ENCODE assay signal across 28 cellular contexts in the genomic region with DNA sequence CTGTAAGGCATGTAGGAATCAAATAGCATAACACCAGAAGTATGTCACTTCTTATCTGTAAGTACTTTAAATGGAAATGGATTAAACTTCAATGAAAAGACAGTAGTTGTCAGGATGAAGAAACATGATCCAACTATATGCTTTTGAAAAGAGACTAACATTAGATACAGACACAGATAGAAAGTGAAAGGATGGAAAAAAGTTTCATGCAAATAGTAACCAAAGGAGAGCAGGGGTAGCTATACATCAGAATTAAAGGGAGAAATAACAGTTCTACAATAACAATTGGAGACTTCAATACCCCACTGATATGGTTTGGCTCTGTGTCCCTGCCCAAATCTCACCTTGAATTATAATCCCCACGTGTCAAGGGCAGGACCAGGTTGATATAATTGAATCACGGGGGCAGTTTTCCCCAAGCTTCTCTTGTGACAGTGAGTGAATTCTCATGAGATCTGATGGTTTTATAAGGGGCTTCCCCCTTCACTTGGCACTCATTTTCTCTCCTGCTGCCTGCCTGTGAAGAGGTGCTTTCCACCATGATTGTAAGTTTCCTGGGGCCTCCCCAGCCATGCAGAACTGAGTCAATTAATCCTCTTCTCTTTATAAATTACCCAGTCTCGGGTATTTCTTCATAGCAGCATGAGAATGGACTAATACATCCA.
"Had no signal": no experiment of that assay in that cellular context is flagged by ENCODE, and none has a peak within 500 bp of the region (broad histone marks: within the 10 kb centered on the region; RNA-seq: fewer than 3 reads in every experiment).

No MANE protein-coding gene starts in this region.

- H3K4me1 Mint-ChIP-seq: activated CD4-positive, alpha-beta T cell treated with anti-CD3 and anti-CD28 coated beads, Interleukin-2, amount 10 ng/mL, durations not matched to agents 24 days and 14 days; brain; nephron progenitor cell had no signal

- H3K4me2 ChIP-seq: hepatocyte had no signal

- H3K36me3 ChIP-seq: ascending aorta, cardiac muscle cell, gastroesophageal sphincter, neutrophil, stomach, thyroid gland, upper lobe of left lung, vagina had no signal

- H3K27me3 Mint-ChIP-seq: activated CD4-positive, alpha-beta memory T cell treated with anti-CD3 and anti-CD28 coated beads for 36 hours; activated CD4-positive, alpha-beta T cell treated with anti-CD3 and anti-CD28 coated beads, Interleukin-2, amount 10 ng/mL, durations not matched to agents 24 days and 14 days; activated naive CD8-positive, alpha-beta T cell; brain; progenitor cell of endocrine pancreas had no signal

- H3K27me3 ChIP-seq: ascending aorta, cardiac muscle cell, dorsolateral prefrontal cortex, gastroesophageal sphincter, hepatocyte, neutrophil, stomach, thyroid gland, upper lobe of left lung, vagina had no signal

- DNase-seq: activated CD4-positive, alpha-beta memory T cell treated with anti-CD3 and anti-CD28 coated beads for 36 hours; activated CD4-positive, alpha-beta T cell treated with anti-CD3 and anti-CD28 coated beads, Interleukin-2, amount 10 ng/mL, durations not matched to agents 24 days and 14 days; activated T-cell treated with anti-CD3 and anti-CD28 coated beads, Interleukin-2, amount 50 U/mL, for 4 hours; dorsolateral prefrontal cortex; effector memory CD4-positive, alpha-beta T cell; left colon; mammary epithelial cell; nephron progenitor cell; stimulated activated CD4-positive, alpha-beta T cell treated with anti-CD3 and anti-CD28 coated beads, Interleukin-12 subunit alpha, Interleukin-12 subunit beta, amount 100 ng/mL, for 4 hours; stimulated activated CD4-positive, alpha-beta T cell treated with anti-CD3 and anti-CD28 coated beads, Interleukin-4, amount 100 ng/mL, for 1 hour; stomach; T-helper 9 cell; thyroid gland; upper lobe of left lung had no signal

- H3K4me3 Mint-ChIP-seq: activated CD4-positive, alpha-beta memory T cell treated with anti-CD3 and anti-CD28 coated beads for 36 hours; activated CD4-positive, alpha-beta T cell treated with anti-CD3 and anti-CD28 coated beads, Interleukin-2, amount 10 ng/mL, durations not matched to agents 24 days and 14 days; activated naive CD8-positive, alpha-beta T cell; activated T-cell treated with anti-CD3 and anti-CD28 coated beads, Interleukin-2, amount 50 U/mL, for 4 hours; brain; nephron progenitor cell had no signal

- ATAC-seq: activated T-cell treated with anti-CD3 and anti-CD28 coated beads, Interleukin-2, amount 50 U/mL, for 4 hours; gastroesophageal sphincter; left colon; sciatic nerve had no signal

- H3K27ac ChIP-seq: ascending aorta, cardiac muscle cell, coronary artery, dorsolateral prefrontal cortex, gastroesophageal sphincter, hepatocyte, neutrophil, skin epidermis, stomach, thyroid gland, upper lobe of left lung, vagina, VCaP had no signal

- H3K36me3 Mint-ChIP-seq: activated CD4-positive, alpha-beta memory T cell treated with anti-CD3 and anti-CD28 coated beads for 36 hours; activated naive CD8-positive, alpha-beta T cell; brain had no signal

- H3K4me1 ChIP-seq: ascending aorta, gastroesophageal sphincter, stomach, thyroid gland, upper lobe of left lung, vagina had no signal

- H3K9me3 ChIP-seq: gastroesophageal sphincter, neutrophil, stomach, thyroid gland, upper lobe of left lung, vagina had no signal

- H3K27ac Mint-ChIP-seq: activated CD4-positive, alpha-beta memory T cell treated with anti-CD3 and anti-CD28 coated beads for 36 hours; activated CD4-positive, alpha-beta T cell treated with anti-CD3 and anti-CD28 coated beads, Interleukin-2, amount 10 ng/mL, durations not matched to agents 24 days and 14 days; activated naive CD8-positive, alpha-beta T cell; activated T-helper 2 cell treated with anti-CD3 and anti-CD28 coated beads, Interferon-gamma antibody, Interleukin-2, Interleukin-4, amounts not matched to agents 10 μg/mL and 5 μg/mL and 100 μg/mL, durations not matched to agents 14 hours and 24 hours and 36 hours; brain; progenitor cell of endocrine pancreas had no signal

- H3K4me3 ChIP-seq: ascending aorta, cardiac muscle cell, coronary artery, dorsolateral prefrontal cortex, gastroesophageal sphincter, hepatocyte, skin epidermis, stomach, thyroid gland, upper lobe of left lung, vagina had no signal
